In genomic region chr14:75229576-75229922, GRCh38 we compare ENCODE assay signal across 11 cellular contexts. TPM values are rescaled to one million over a fixed set of nuclear protein-coding genes. Genes with fewer than 3 reads are reported as not detected.
DNase-seq lines count a peak whose midpoint lies in the region; ATAC-seq and TF ChIP-seq lines count a peak whose summit lies in the region.
"Had no signal": no experiment of that assay in that cellular context is flagged by ENCODE, and none has a peak within 500 bp of the region (broad histone marks: within the 10 kb centered on the region; RNA-seq: fewer than 3 reads in every experiment).

No MANE protein-coding gene starts in this region.

- no peak overlapping the region for H3K4me3 Mint-ChIP-seq in Calu3 (ENCODE audit: low read depth, unreplicated experiment)
- H3K4me3 Mint-ChIP-seq in activated CD4-positive, alpha-beta memory T cell treated with anti-CD3 and anti-CD28 coated beads, Interleukin-2, amount 10 ng/mL, durations not matched to agents 7 days and 5 days = no peak overlapping the region

- H3K27ac Mint-ChIP-seq in Calu3 (ENCODE audit: unreplicated experiment) = peak overlapping the region; percentile 96
- H3K27ac Mint-ChIP-seq in activated CD4-positive, alpha-beta memory T cell treated with anti-CD3 and anti-CD28 coated beads, Interleukin-2, amount 10 ng/mL, durations not matched to agents 7 days and 5 days = no peak overlapping the region

- peaks cover 64% of the 10 kb centered on the region for H3K4me1 Mint-ChIP-seq in Calu3 (ENCODE audit: low read depth, unreplicated experiment)
- peaks cover 43% of the 10 kb centered on the region for H3K4me1 Mint-ChIP-seq in activated CD4-positive, alpha-beta memory T cell treated with anti-CD3 and anti-CD28 coated beads, Interleukin-2, amount 10 ng/mL, durations not matched to agents 7 days and 5 days

- peak; percentile 56 for DNase-seq in Calu3
- peak in 2 of 3 donors; percentile 80 to 85 for DNase-seq in Peyer's patch
- DNase-seq in activated CD4-positive, alpha-beta memory T cell treated with anti-CD3 and anti-CD28 coated beads, Interleukin-2, amount 10 ng/mL, durations not matched to agents 7 days and 5 days = no peak
- no peak for DNase-seq in substantia nigra (lab: John Stamatoyannopoulos, UW)
- DNase-seq: HCEC 1CT had no signal

- H3K4me1 ChIP-seq in Peyer's patch (peaks cover 2 to 64% (median 18%) of the 10 kb centered on the region in 4 donors), esophagus (ENCODE audit: control insufficient read depth in 2 of 2, insufficient read depth in 2 of 2, low read length in 1 of 2) (peaks cover 2 to 12% of the 10 kb centered on the region in 2 donors), neutrophil (ENCODE audit: control insufficient read depth in 1 of 2, insufficient read depth in 1 of 2, low read depth in 1 of 2, low read length in 1 of 2) (peaks cover 49 to 52% of the 10 kb centered on the region in 2 experiments)

- H3K27ac ChIP-seq in Peyer's patch = peak overlapping the region; percentile 36 to 89 (median 74)
- H3K27ac ChIP-seq in esophagus (ENCODE audit: low read depth in 2 of 2, low read length in 1 of 2) = peak overlapping the region; percentile 83 to 88
- peak overlapping the region; percentile 72 for H3K27ac ChIP-seq in neutrophil
- H3K27ac ChIP-seq in substantia nigra (ENCODE audit: low read depth, low read length, poor library complexity, severe bottlenecking) = no peak overlapping the region
- H3K27ac ChIP-seq: SJSA1 had no signal

- no peak overlapping the region for H3K4me3 ChIP-seq in Peyer's patch
- H3K4me3 ChIP-seq in esophagus (ENCODE audit: low read depth in 1 of 2, low read length in 2 of 2) = no peak overlapping the region
- no peak overlapping the region for H3K4me3 ChIP-seq in neutrophil (ENCODE audit: low read depth in 1 of 2, low read length in 1 of 2)
- H3K4me3 ChIP-seq: lung, SJSA1 had no signal

- H3K27me3 Mint-ChIP-seq in Calu3 (ENCODE audit: unreplicated experiment) = no peaks in the 10 kb centered on the region
- H3K27me3 Mint-ChIP-seq in activated CD4-positive, alpha-beta memory T cell treated with anti-CD3 and anti-CD28 coated beads, Interleukin-2, amount 10 ng/mL, durations not matched to agents 7 days and 5 days = peaks cover 16% of the 10 kb centered on the region

- intact Hi-C loops in Calu3 (cut with micrococcal nuclease; ENCODE audit: unreplicated experiment) = loop anchor here (2.0 kb wide), 1 partner anchor 29 kb away; no protein-coding TSS in a partner anchor

- CTCF ChIA-PET in Calu3 (lab: Charles Lee) = interaction anchor here (0.6 to 1.7 kb wide), 5 partner anchors 10 to 69 kb away, joined by 3 to 4 read pairs (median 3); no protein-coding TSS in a partner anchor
- CTCF ChIA-PET in activated CD4-positive, alpha-beta memory T cell treated with anti-CD3 and anti-CD28 coated beads, Interleukin-2, amount 10 ng/mL, durations not matched to agents 7 days and 5 days (lab: Charles Lee) = interaction anchor here (0.9 to 1.0 kb wide), 2 partner anchors 11 to 19 kb away, joined by 4 to 5 read pairs; no protein-coding TSS in a partner anchor

- H3K36me3 ChIP-seq in Peyer's patch (no peaks in the 10 kb centered on the region), esophagus (ENCODE audit: control insufficient read depth in 2 of 2, insufficient read depth in 2 of 2, low read length in 1 of 2) (no peaks in the 10 kb centered on the region), neutrophil (no peaks in the 10 kb centered on the region)
- H3K36me3 ChIP-seq: SJSA1 had no signal

- H3K27me3 ChIP-seq in Peyer's patch = no peaks in the 10 kb centered on the region
- no peaks in the 10 kb centered on the region for H3K27me3 ChIP-seq in esophagus (ENCODE audit: control insufficient read depth in 1 of 2, insufficient read depth in 2 of 2, low read length in 2 of 2)
- H3K27me3 ChIP-seq in neutrophil = no peaks in the 10 kb centered on the region
- H3K27me3 ChIP-seq: SJSA1 had no signal

- BruUV-seq in Calu3 (replicated peaks; lab: Mats Ljungman, UMichigan) = no TSS peak

- TF ChIP-seq CTCF in Calu3 (IDR thresholded peaks at IDR 0.05; ENCODE audit: unreplicated experiment) (no peak), Peyer's patch (IDR thresholded peaks at IDR 0.05) (peak in 2 of 6 experiments; percentile 15 to 19), neutrophil (IDR thresholded peaks at IDR 0.05) (no peak)

- ATAC-seq in HG02610 (IDR thresholded peaks at IDR 0.05; ENCODE audit: unreplicated experiment) (no peak), HG02938 (IDR thresholded peaks at IDR 0.05; ENCODE audit: unreplicated experiment) (no peak)

- H3K9me3 ChIP-seq in Peyer's patch = no peaks in the 10 kb centered on the region
- no peaks in the 10 kb centered on the region for H3K9me3 ChIP-seq in esophagus (ENCODE audit: control insufficient read depth in 2 of 2, insufficient read depth in 1 of 2, low read depth in 1 of 2, low read length in 1 of 2)
- no peaks in the 10 kb centered on the region for H3K9me3 ChIP-seq in neutrophil
- H3K9me3 ChIP-seq: SJSA1 had no signal

- WGBS in esophagus, 2 donors = 75 to 86% methylated on average over 5 of the region's 5 CpGs

- peaks cover 2% of the 10 kb centered on the region for H3K36me3 Mint-ChIP-seq in Calu3 (ENCODE audit: insufficient read depth, unreplicated experiment)
- no peaks in the 10 kb centered on the region for H3K36me3 Mint-ChIP-seq in activated CD4-positive, alpha-beta memory T cell treated with anti-CD3 and anti-CD28 coated beads, Interleukin-2, amount 10 ng/mL, durations not matched to agents 7 days and 5 days (ENCODE audit: low read depth)

- POLR2A ChIA-PET in activated CD4-positive, alpha-beta memory T cell treated with anti-CD3 and anti-CD28 coated beads, Interleukin-2, amount 10 ng/mL, durations not matched to agents 7 days and 5 days (lab: Charles Lee) = interaction anchor here (0.5 to 1.9 kb wide), 6 partner anchors 9 to 67 kb away, joined by 3 to 9 read pairs (median 4); no protein-coding TSS in a partner anchor

- H3K9me3 Mint-ChIP-seq in Calu3 (ENCODE audit: low read depth, unreplicated experiment) = peaks cover under 1% of the 10 kb centered on the region
- no peaks in the 10 kb centered on the region for H3K9me3 Mint-ChIP-seq in activated CD4-positive, alpha-beta memory T cell treated with anti-CD3 and anti-CD28 coated beads, Interleukin-2, amount 10 ng/mL, durations not matched to agents 7 days and 5 days

- peak in 1 of 2 donors; percentile 63 for TF ChIP-seq POLR2A in Peyer's patch (IDR thresholded peaks at IDR 0.05)

RNA-seq across cellular contexts. Expression of gene FOS, which starts 49.1 kb away (rescaled TPM):
- total RNA-seq in Calu3 (2022) (149 and 183 TPM in 2 replicates), Peyer's patch (1,000 to 10,000 TPM in 1 of 4 donors, 100 to 1,000 TPM in 3; 267 to 2,466 (median 503) TPM)
- 100 to 1,000 TPM in 1 of 2 donors, 10 to 100 TPM in 1; 99.5 to 102 TPM for polyA plus RNA-seq in esophagus
- total RNA-seq in activated CD4-positive, alpha-beta memory T cell treated with anti-CD3 and anti-CD28 coated beads, Interleukin-2, amount 10 ng/mL, durations not matched to agents 7 days and 5 days = 10 to 100 TPM; 49.7 to 53.5 TPM

RNA-seq across cellular contexts. Expression of gene TMED10, which starts 53.1 kb away (rescaled TPM):
- total RNA-seq in Calu3 (2022) = 391 and 434 TPM in 2 replicates
- total RNA-seq in Peyer's patch = 100 to 1,000 TPM in 2 of 4 donors, 10 to 100 TPM in 2; 58.6 to 181 (median 115) TPM
- 100 to 1,000 TPM in 1 of 2 donors, 10 to 100 TPM in 1; 74.8 to 225 TPM for polyA plus RNA-seq in esophagus
- total RNA-seq in activated CD4-positive, alpha-beta memory T cell treated with anti-CD3 and anti-CD28 coated beads, Interleukin-2, amount 10 ng/mL, durations not matched to agents 7 days and 5 days = 100 to 1,000 TPM; 207 to 224 TPM

Comparison
In these comparisons a context has a peak if more than half of its experiments do, and no peak if none do; other contexts are left out.
1. DNase-seq: peak in Calu3 (single experiment) and Peyer's patch (2 of 3); none in activated CD4-positive, alpha-beta memory T cell treated with anti-CD3 and anti-CD28 coated beads, Interleukin-2, amount 10 ng/mL, durations not matched to agents 7 days and 5 days (single experiment) and substantia nigra (0 of 49).